ENCODE assay signal across 10 cellular contexts in genomic region chr7:20407585-20408466, GRCh38.
DNase-seq lines count a peak whose midpoint lies in the region; ATAC-seq and TF ChIP-seq lines count a peak whose summit lies in the region.
"Had no signal": no experiment of that assay in that cellular context is flagged by ENCODE, and none has a peak within 500 bp of the region (broad histone marks: within the 10 kb centered on the region; RNA-seq: fewer than 3 reads in every experiment).

No MANE protein-coding gene starts in this region.

- 44 to 54% (median 50%) methylated on average over 5 of the region's 5 CpGs for WGBS in adrenal gland, 4 donors

- ATAC-seq in HG02973 (IDR thresholded peaks at IDR 0.05; ENCODE audit: unreplicated experiment) = no peak
- ATAC-seq: T-helper 17 cell had no signal

- peaks cover 17% of the 10 kb centered on the region for H3K4me1 ChIP-seq in A673 (ENCODE audit: insufficient read depth, low read length, poor library complexity, severe bottlenecking)
- H3K4me1 ChIP-seq in adrenal gland (replicated peaks in 1 of 2) = peaks cover 11 to 26% of the 10 kb centered on the region in 2 donors
- H3K4me1 ChIP-seq in colonic mucosa = no peaks in the 10 kb centered on the region
- H3K4me1 ChIP-seq in SJCRH30 = no peaks in the 10 kb centered on the region

- CTCF ChIA-PET in A673 (lab: Charles Lee) = interaction anchor here (0.6 to 0.7 kb wide), 3 partner anchors 33 to 675 kb away, joined by 3 to 6 read pairs (median 5); no protein-coding TSS in a partner anchor

- DNase-seq in A673 (ENCODE audit: low spot score) (peak; percentile 78), MG63 (peak; percentile 81), adrenal gland (peak in 6 of 7 donors; percentile 24 to 67 (median 51)), kidney glomerular epithelial cell (lab: John Stamatoyannopoulos, UW) (peak; percentile 29), dedifferentiated amniotic fluid mesenchymal stem cell (ENCODE audit: extremely low spot score) (no peak), colonic mucosa (no peak), SJCRH30 (no peak)
- DNase-seq: T-helper 17 cell had no signal

- no TSS peak for BruUV-seq in A673 (replicated peaks; lab: Mats Ljungman, UMichigan)

- TF ChIP-seq POLR2A in adrenal gland (IDR thresholded peaks at IDR 0.05) = no peak

- intact Hi-C loops in A673 (cut with micrococcal nuclease; ENCODE audit: unreplicated experiment) (no loop called here), adrenal gland (cut with DNase I) (no loop called here), colonic mucosa (cut with DNase I) (no loop called here)

- H3K36me3 ChIP-seq in A673 (ENCODE audit: insufficient read depth, low read length, poor library complexity, severe bottlenecking) = no peaks in the 10 kb centered on the region
- peaks cover 9% of the 10 kb centered on the region; the same call in 1 of the 2 replicates for H3K36me3 ChIP-seq in MG63
- H3K36me3 ChIP-seq in adrenal gland (replicated peaks in 1 of 2) = no peaks in the 10 kb centered on the region
- H3K36me3 ChIP-seq in colonic mucosa = no peaks in the 10 kb centered on the region
- peaks cover 18% of the 10 kb centered on the region for H3K36me3 ChIP-seq in SJCRH30
- H3K36me3 ChIP-seq: BLaER1 treated with 17β-estradiol and CSF1 and Interleukin-3, amounts not matched to agents 10 nM and 100 nM had no signal

- POLR2A ChIA-PET in A673 (lab: Charles Lee; ENCODE audit: low non-redundant PET) = interaction anchor here (0.7 to 0.8 kb wide), 3 partner anchors 57 to 1457 kb away, joined by 3 to 9 read pairs (median 6); no protein-coding TSS in a partner anchor

- H3K9me3 ChIP-seq in A673 (ENCODE audit: low read depth, low read length, poor library complexity, severe bottlenecking) (no peaks in the 10 kb centered on the region), MG63 (no peaks in the 10 kb centered on the region), adrenal gland (replicated peaks in 1 of 3) (peaks cover 0 to 5% (median 0%) of the 10 kb centered on the region in 3 donors), colonic mucosa (no peaks in the 10 kb centered on the region), SJCRH30 (replicated peaks) (no peaks in the 10 kb centered on the region)
- H3K9me3 ChIP-seq: BLaER1 treated with 17β-estradiol and CSF1 and Interleukin-3, amounts not matched to agents 10 nM and 100 nM had no signal

- H3K4me3 ChIP-seq in A673 (ENCODE audit: low read depth, low read length, poor library complexity, severe bottlenecking) (no peak overlapping the region), MG63 (no peak overlapping the region), adrenal gland (no peak overlapping the region), colonic mucosa (no peak overlapping the region), SJCRH30 (no peak overlapping the region)
- H3K4me3 ChIP-seq: BLaER1 treated with 17β-estradiol and CSF1 and Interleukin-3, amounts not matched to agents 10 nM and 100 nM had no signal

- TF ChIP-seq CTCF in A673 (conservative IDR thresholded peaks at IDR 0.05; ENCODE audit: low read depth, low read length) (no peak), adrenal gland (IDR thresholded peaks at IDR 0.05) (no peak), colonic mucosa (IDR thresholded peaks at IDR 0.05) (no peak)

- no peaks in the 10 kb centered on the region for H3K27me3 ChIP-seq in A673 (replicated peaks; ENCODE audit: insufficient read depth, low read depth, low read length, poor library complexity)
- no peaks in the 10 kb centered on the region for H3K27me3 ChIP-seq in MG63
- H3K27me3 ChIP-seq in adrenal gland = no peaks in the 10 kb centered on the region
- no peaks in the 10 kb centered on the region for H3K27me3 ChIP-seq in colonic mucosa
- H3K27me3 ChIP-seq in SJCRH30 = no peaks in the 10 kb centered on the region
- H3K27me3 ChIP-seq: BLaER1 treated with 17β-estradiol and CSF1 and Interleukin-3, amounts not matched to agents 10 nM and 100 nM had no signal

- H3K27ac ChIP-seq in A673 (ENCODE audit: low read depth, low read length, poor library complexity, severe bottlenecking) = peak overlapping the region; percentile 28
- peak overlapping the region in 1 of 5 donors; percentile 48 for H3K27ac ChIP-seq in adrenal gland
- H3K27ac ChIP-seq in colonic mucosa = no peak overlapping the region
- H3K27ac ChIP-seq in SJCRH30 = no peak overlapping the region
- H3K27ac ChIP-seq: BLaER1 treated with 17β-estradiol and CSF1 and Interleukin-3, amounts not matched to agents 10 nM and 100 nM had no signal

- H3K9ac ChIP-seq in colonic mucosa (ENCODE audit: low read depth in 2 of 2, low read length in 2 of 2) = no peak overlapping the region
- H3K9ac ChIP-seq: BLaER1 treated with 17β-estradiol and CSF1 and Interleukin-3, amounts not matched to agents 10 nM and 100 nM had no signal

Comparison
In these comparisons a context has a peak if more than half of its experiments do, and no peak if none do; other contexts are left out.
1. DNase-seq: peak in A673 (single experiment), MG63 (single experiment), adrenal gland (6 of 7) and kidney glomerular epithelial cell (single experiment); none in dedifferentiated amniotic fluid mesenchymal stem cell (single experiment), colonic mucosa (single experiment) and SJCRH30 (0 of 2).